In the genomic region with DNA sequence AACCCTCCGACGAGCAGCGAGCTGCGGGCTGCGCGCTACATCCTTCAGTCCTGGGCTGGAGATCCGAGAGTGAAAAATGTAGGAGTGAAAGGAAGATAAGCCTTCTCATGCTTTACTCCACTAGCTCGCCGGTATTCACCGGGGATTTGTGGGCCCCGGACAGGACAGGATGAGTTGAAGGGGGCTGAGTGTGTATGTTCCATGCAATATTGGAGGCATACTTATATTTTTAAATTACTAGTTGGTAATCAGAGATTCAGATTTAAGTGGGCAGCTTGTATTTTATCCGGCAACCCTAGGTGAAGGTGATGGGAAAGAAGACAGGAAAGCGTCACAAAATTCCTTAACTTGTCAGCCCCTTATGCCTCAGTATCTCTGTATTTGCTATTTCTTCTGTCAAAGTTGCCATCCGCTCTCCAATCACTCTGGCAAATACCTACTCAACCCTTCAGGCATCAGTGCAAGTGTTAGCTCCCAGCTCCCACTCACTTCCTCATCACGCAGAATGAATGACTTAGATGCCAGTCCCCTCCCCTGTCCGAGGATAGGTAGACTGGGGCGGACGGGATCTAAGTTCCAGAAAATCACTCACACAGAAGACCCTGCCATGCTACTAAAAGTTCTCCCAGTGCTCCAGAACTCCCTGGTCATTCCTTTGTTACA, we compare ENCODE assay signal across 8 cellular contexts. TPM values are rescaled to one million over a fixed set of nuclear protein-coding genes. Genes with fewer than 3 reads are reported as not detected.
DNase-seq lines count a peak whose midpoint lies in the region; ATAC-seq, FAIRE-seq and TF ChIP-seq lines count a peak whose summit lies in the region.

No MANE protein-coding gene starts in this region.

- H4K20me1 ChIP-seq in Karpas-422 (ENCODE audit: insufficient read depth, low read depth, low read length) = no peaks in the 10 kb centered on the region; the same call in 1 of the 2 replicates

- H3K4me1 ChIP-seq in Karpas-422 (ENCODE audit: low read length) = peaks cover 20% of the 10 kb centered on the region
- peaks cover 12 to 14% of the 10 kb centered on the region in 2 donors for H3K4me1 ChIP-seq in kidney (ENCODE audit: control insufficient read depth in 1 of 2, insufficient read depth in 1 of 2, low read depth in 1 of 2, low read length in 2 of 2)

- DNase-seq in GM12864 (ENCODE audit: low read depth) (no peak), Karpas-422 (peak; percentile 56), astrocyte of the hippocampus (ENCODE audit: low read depth, low spot score) (peak; percentile 23), kidney (no peak), HCEC 1CT (no peak)
- peak; percentile 20 for DNase-seq in stimulated activated naive CD8-positive, alpha-beta T cell treated with anti-CD3 and anti-CD28 coated beads, Interleukin-15, Interleukin-2, amounts not matched to agents 100 U/mL and 50 U/mL, for 24 hours

- intact Hi-C loops in kidney (cut with DNase I) = no loop called here

- FAIRE-seq in kidney (lab: Jason Lieb, UNC) = no peak

- H3K9me3 ChIP-seq in Karpas-422 (ENCODE audit: low read length) (no peaks in the 10 kb centered on the region), kidney (ENCODE audit: control insufficient read depth in 1 of 2, low read length in 2 of 2) (no peaks in the 10 kb centered on the region)

- no peaks in the 10 kb centered on the region for H3K36me3 ChIP-seq in Karpas-422 (ENCODE audit: insufficient read depth, low read length)
- H3K36me3 ChIP-seq in kidney (ENCODE audit: control insufficient read depth in 1 of 2, insufficient read depth in 2 of 2, low read length in 2 of 2) = no peaks in the 10 kb centered on the region

- TF ChIP-seq CTCF in 22Rv1 (IDR thresholded peaks at IDR 0.05) (no peak), GM12864 (IDR thresholded peaks at IDR 0.05; ENCODE audit: low read depth, low read length, missing control alignments) (no peak), kidney (IDR thresholded peaks at IDR 0.05; ENCODE audit: borderline replicate concordance, extremely low read depth, insufficient read depth) (no peak)

- H2AFZ ChIP-seq in Karpas-422 (ENCODE audit: low read length) = peak overlapping the region; percentile 27

- no peaks in the 10 kb centered on the region for H3K9me2 ChIP-seq in Karpas-422 (replicated peaks; ENCODE audit: insufficient read depth, low read length)

- H3K27ac ChIP-seq in 22Rv1 (peak overlapping the region; percentile 83), Karpas-422 (ENCODE audit: low read length) (no peak overlapping the region), kidney (ENCODE audit: low read depth in 2 of 2, low read length in 2 of 2) (peak overlapping the region; percentile 2 to 64)

- 0 out of 2 replicates have a peak, but pooled peaks cover 7% of the 10 kb centered on the region for H3K79me2 ChIP-seq in Karpas-422 (ENCODE audit: low read length)

- H3K4me3 ChIP-seq in GM12864 (ENCODE audit: low read depth, low read length) (peak overlapping the region; percentile 86), Karpas-422 (ENCODE audit: low read length) (peak overlapping the region; percentile 71), kidney (ENCODE audit: low read length in 2 of 2) (peak overlapping the region; percentile 92 to 97)

- no peak for ATAC-seq in stimulated activated naive CD8-positive, alpha-beta T cell treated with anti-CD3 and anti-CD28 coated beads, Interleukin-15, Interleukin-2, amounts not matched to agents 100 U/mL and 50 U/mL, for 24 hours
- no peak for ATAC-seq in GM21786 (IDR thresholded peaks at IDR 0.05; ENCODE audit: unreplicated experiment)

- peak overlapping the region; percentile 89 for H3K4me2 ChIP-seq in Karpas-422 (ENCODE audit: low read depth, low read length, poor library complexity, severe bottlenecking)

- H3K27me3 ChIP-seq in Karpas-422 (ENCODE audit: low read length) = no peaks in the 10 kb centered on the region

- H3K9ac ChIP-seq in Karpas-422 (ENCODE audit: low read length) = peak overlapping the region; percentile 73
- peak overlapping the region; percentile 2 to 76 for H3K9ac ChIP-seq in kidney (ENCODE audit: low read length in 2 of 2)

RNA-seq across cellular contexts. Expression of gene PIGM, which starts 0.5 kb away (rescaled TPM):
- total RNA-seq in Karpas-422 (2014; rRNA removed; shearing (Covaris generic); ENCODE audit: low replicate concordance) = 3.2 and 6.3 TPM in 2 replicates
- total RNA-seq in kidney = 8.5 TPM
- 3.3 TPM for polyA plus RNA-seq in kidney (ENCODE audit: insufficient read depth, low read depth, low replicate concordance)

RNA-seq across cellular contexts. Expression of gene KCNJ10, which starts 37.7 kb away (rescaled TPM):
- total RNA-seq in Karpas-422 (2014; rRNA removed; shearing (Covaris generic); ENCODE audit: low replicate concordance) = not detected in 2 replicates
- total RNA-seq in kidney = 4.9 TPM
- polyA plus RNA-seq in kidney (ENCODE audit: insufficient read depth, low read depth, low replicate concordance) = 57.6 TPM

RNA-seq across cellular contexts. Expression of gene KCNJ9, which starts 49.0 kb away (rescaled TPM):
- not detected in 2 replicates for total RNA-seq in Karpas-422 (2014; rRNA removed; shearing (Covaris generic); ENCODE audit: low replicate concordance)
- total RNA-seq in kidney = not detected
- 0.09 TPM for polyA plus RNA-seq in kidney (ENCODE audit: insufficient read depth, low read depth, low replicate concordance)

Comparison
In these comparisons a context has a peak if more than half of its experiments do, and no peak if none do; other contexts are left out.
1. DNase-seq: peak in Karpas-422 (single experiment), astrocyte of the hippocampus (single experiment) and stimulated activated naive CD8-positive, alpha-beta T cell treated with anti-CD3 and anti-CD28 coated beads, Interleukin-15, Interleukin-2, amounts not matched to agents 100 U/mL and 50 U/mL, for 24 hours (single experiment); none in GM12864 (single experiment), kidney (single experiment) and HCEC 1CT (single experiment).
2. Peak in every context shown above with its lines, with median percentiles within 50 percentile points of each other: H3K4me3 ChIP-seq.